In the genomic region with DNA sequence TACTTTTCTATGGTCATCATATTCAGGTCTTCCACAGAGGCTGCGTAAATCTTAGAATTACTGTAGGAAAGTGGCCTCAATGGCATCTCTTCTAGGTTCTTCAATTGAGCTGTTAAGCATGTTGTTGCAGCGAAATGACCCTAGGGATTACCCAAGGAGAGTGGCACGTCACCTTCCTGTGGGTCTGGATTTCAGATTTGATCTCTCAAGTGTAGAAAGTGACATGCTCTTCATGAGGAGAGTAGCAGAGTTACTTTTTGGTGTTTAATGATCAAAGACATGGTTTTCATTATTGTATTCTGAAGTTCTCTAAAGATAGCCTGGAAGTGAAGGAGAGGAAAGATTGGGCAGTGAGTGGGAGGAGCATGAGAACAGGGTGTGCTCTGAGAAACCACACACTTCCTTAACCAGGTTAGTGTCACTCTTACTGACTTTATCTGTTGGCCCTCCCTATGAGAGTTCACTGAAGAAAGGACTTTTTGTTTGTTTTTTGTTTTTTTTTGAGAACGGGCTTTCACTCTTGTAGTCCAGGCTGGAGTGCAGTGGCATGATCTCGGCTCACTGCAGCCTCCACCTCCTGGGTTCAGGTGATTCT, we compare ENCODE assay signal across 8 cellular contexts.
DNase-seq lines count a peak whose midpoint lies in the region; ATAC-seq and TF ChIP-seq lines count a peak whose summit lies in the region.

No MANE protein-coding gene starts in this region.

- no peaks in the 10 kb centered on the region for H3K27me3 Mint-ChIP-seq in IgD-negative memory B cell

- H3K4me1 ChIP-seq in esophagus squamous epithelium = peaks cover 0 to 20% (median 0%) of the 10 kb centered on the region in 3 donors

- ATAC-seq in GM21423 (IDR thresholded peaks at IDR 0.05; ENCODE audit: unreplicated experiment) = peak; percentile 92

- H3K36me3 ChIP-seq in esophagus squamous epithelium = peaks cover 0 to 52% (median 0%) of the 10 kb centered on the region in 3 donors

- H3K27me3 ChIP-seq in esophagus squamous epithelium = no peaks in the 10 kb centered on the region

- WGBS in esophagus squamous epithelium, 2 donors = 79 to 83% methylated on average over 5 of the region's 5 CpGs

- peak overlapping the region in 3 of 4 donors; percentile 14 to 30 (median 26) for H3K27ac ChIP-seq in esophagus squamous epithelium

- no peak overlapping the region for H3K4me3 ChIP-seq in esophagus squamous epithelium

- intact Hi-C loops in esophagus squamous epithelium (cut with DNase I) = no loop called here

- no peaks in the 10 kb centered on the region for H3K9me3 ChIP-seq in esophagus squamous epithelium

- TF ChIP-seq CTCF in GM10266 (IDR thresholded peaks at IDR 0.05; ENCODE audit: control insufficient read depth, insufficient read depth, low read depth, missing control alignments) (no peak), esophagus squamous epithelium (IDR thresholded peaks at IDR 0.05) (no peak)

- no peaks in the 10 kb centered on the region for H3K9me3 Mint-ChIP-seq in IgD-negative memory B cell

- H3K36me3 Mint-ChIP-seq in IgD-negative memory B cell = peaks cover 12% of the 10 kb centered on the region

- peak; percentile 42 for DNase-seq in GM10266 (ENCODE audit: extremely low spot score)
- DNase-seq in esophagus squamous epithelium (lab: John Stamatoyannopoulos, UW) = no peak
- no peak for DNase-seq in GM03348 (ENCODE audit: low spot score)
- no peak for DNase-seq in cortex of kidney (lab: John Stamatoyannopoulos, UW)
- no peak for DNase-seq in NCI-H345 treated with DMSO at 0.1 percent for 48 hours (lab: John Stamatoyannopoulos, UW; ENCODE audit: unreplicated experiment)
- no peak for DNase-seq in stimulated activated naive CD4-positive, alpha-beta T cell treated with Interleukin-2 at 50 U/mL for 16 hours (lab: John Stamatoyannopoulos, UW)

- H3K27ac Mint-ChIP-seq in IgD-negative memory B cell = peak overlapping the region; percentile 59 to 96 (median 95)

- no peak for TF ChIP-seq POLR2A in esophagus squamous epithelium (IDR thresholded peaks at IDR 0.05)

- H3K4me3 Mint-ChIP-seq in IgD-negative memory B cell = peak overlapping the region; percentile 43 to 84 (median 68)

- peaks cover 59 to 65% (median 62%) of the 10 kb centered on the region in 3 donors for H3K4me1 Mint-ChIP-seq in IgD-negative memory B cell
